11 cellular contexts compared by ENCODE assay signal in genomic region chr11:111944651-111945051, GRCh38.
DNase-seq lines count a peak whose midpoint lies in the region; ATAC-seq, FAIRE-seq and TF ChIP-seq lines count a peak whose summit lies in the region.
"Had no signal": no experiment of that assay in that cellular context is flagged by ENCODE, and none has a peak within 500 bp of the region (broad histone marks: within the 10 kb centered on the region; RNA-seq: fewer than 3 reads in every experiment).

No MANE protein-coding gene starts in this region.

- FAIRE-seq in HTR-8/SVneo (lab: Jason Lieb, UNC), result peak; percentile 4
- FAIRE-seq: pancreas had no signal

- DNase-seq in HTR-8/SVneo (ENCODE audit: insufficient read length, low spot score) (no peak), fibroblast of pulmonary artery (ENCODE audit: low read depth) (peak; percentile 90), GM10248 (ENCODE audit: extremely low spot score) (no peak)
- DNase-seq in stimulated activated naive B cell treated with anti-CD40 and anti-IgM and Interleukin-4, amounts not matched to agents 10 μg/mL and 1 μg/mL and 100 μg/mL, for 72 hours, result no peak
- DNase-seq: pancreas, Peyer's patch had no signal

- H3K27ac ChIP-seq in VCaP, result peak overlapping the region; percentile 58
- H3K27ac ChIP-seq: HL-60, pancreas had no signal

- CTCF ChIA-PET in GM10248 (lab: Yijun Ruan, JAX), result interaction anchor here (1.0 to 3.9 kb wide), 5 partner anchors 10 to 336 kb away, joined by 3 to 15 read pairs (median 9); no protein-coding TSS in a partner anchor

- H3K36me3 Mint-ChIP-seq in stimulated activated naive B cell treated with anti-CD40 and anti-IgM and Interleukin-4, amounts not matched to agents 10 μg/mL and 1 μg/mL and 100 μg/mL, for 72 hours, result no peaks in the 10 kb centered on the region

- no peak for TF ChIP-seq CTCF in VCaP (conservative IDR thresholded peaks at IDR 0.05)
- no peak for TF ChIP-seq CTCF in fibroblast of pulmonary artery (IDR thresholded peaks at IDR 0.05; ENCODE audit: low read length, missing control alignments)
- TF ChIP-seq CTCF in GM10248 (IDR thresholded peaks at IDR 0.05; ENCODE audit: control extremely low read depth, extremely low read depth, low read depth, missing control alignments), result no peak

- POLR2A ChIA-PET in GM10248 (lab: Yijun Ruan, JAX), result no interaction called here

- ATAC-seq in stimulated activated naive B cell treated with anti-CD40 and anti-IgM and Interleukin-4, amounts not matched to agents 10 μg/mL and 1 μg/mL and 100 μg/mL, for 72 hours (replicated peaks), result peak; percentile 53 to 70
- ATAC-seq in HG03469 (IDR thresholded peaks at IDR 0.05; ENCODE audit: unreplicated experiment) (no peak), GM18868 (IDR thresholded peaks at IDR 0.05; ENCODE audit: unreplicated experiment) (no peak)
- ATAC-seq: pancreas had no signal

- no peak overlapping the region for H3K27ac Mint-ChIP-seq in stimulated activated naive B cell treated with anti-CD40 and anti-IgM and Interleukin-4, amounts not matched to agents 10 μg/mL and 1 μg/mL and 100 μg/mL, for 72 hours

- peaks cover 13 to 41% of the 10 kb centered on the region in 2 donors for H3K4me1 Mint-ChIP-seq in stimulated activated naive B cell treated with anti-CD40 and anti-IgM and Interleukin-4, amounts not matched to agents 10 μg/mL and 1 μg/mL and 100 μg/mL, for 72 hours

- H3K4me3 ChIP-seq in fibroblast of pulmonary artery (replicated peaks; ENCODE audit: low read depth, low read length), result no peak overlapping the region
- H3K4me3 ChIP-seq: pancreas, Peyer's patch, upper lobe of left lung had no signal

- no peaks in the 10 kb centered on the region for H3K9me3 Mint-ChIP-seq in stimulated activated naive B cell treated with anti-CD40 and anti-IgM and Interleukin-4, amounts not matched to agents 10 μg/mL and 1 μg/mL and 100 μg/mL, for 72 hours

- peaks cover 0 to 6% of the 10 kb centered on the region in 2 donors for H3K27me3 Mint-ChIP-seq in stimulated activated naive B cell treated with anti-CD40 and anti-IgM and Interleukin-4, amounts not matched to agents 10 μg/mL and 1 μg/mL and 100 μg/mL, for 72 hours

- H3K4me3 Mint-ChIP-seq in stimulated activated naive B cell treated with anti-CD40 and anti-IgM and Interleukin-4, amounts not matched to agents 10 μg/mL and 1 μg/mL and 100 μg/mL, for 72 hours, result no peak overlapping the region

Comparison
In these comparisons a context has a peak if more than half of its experiments do, and no peak if none do; other contexts are left out.
1. ATAC-seq: peak in stimulated activated naive B cell treated with anti-CD40 and anti-IgM and Interleukin-4, amounts not matched to agents 10 μg/mL and 1 μg/mL and 100 μg/mL, for 72 hours (2 of 2); none in HG03469 (single experiment) and GM18868 (single experiment).